8 cellular contexts compared by ENCODE assay signal in the genomic region with DNA sequence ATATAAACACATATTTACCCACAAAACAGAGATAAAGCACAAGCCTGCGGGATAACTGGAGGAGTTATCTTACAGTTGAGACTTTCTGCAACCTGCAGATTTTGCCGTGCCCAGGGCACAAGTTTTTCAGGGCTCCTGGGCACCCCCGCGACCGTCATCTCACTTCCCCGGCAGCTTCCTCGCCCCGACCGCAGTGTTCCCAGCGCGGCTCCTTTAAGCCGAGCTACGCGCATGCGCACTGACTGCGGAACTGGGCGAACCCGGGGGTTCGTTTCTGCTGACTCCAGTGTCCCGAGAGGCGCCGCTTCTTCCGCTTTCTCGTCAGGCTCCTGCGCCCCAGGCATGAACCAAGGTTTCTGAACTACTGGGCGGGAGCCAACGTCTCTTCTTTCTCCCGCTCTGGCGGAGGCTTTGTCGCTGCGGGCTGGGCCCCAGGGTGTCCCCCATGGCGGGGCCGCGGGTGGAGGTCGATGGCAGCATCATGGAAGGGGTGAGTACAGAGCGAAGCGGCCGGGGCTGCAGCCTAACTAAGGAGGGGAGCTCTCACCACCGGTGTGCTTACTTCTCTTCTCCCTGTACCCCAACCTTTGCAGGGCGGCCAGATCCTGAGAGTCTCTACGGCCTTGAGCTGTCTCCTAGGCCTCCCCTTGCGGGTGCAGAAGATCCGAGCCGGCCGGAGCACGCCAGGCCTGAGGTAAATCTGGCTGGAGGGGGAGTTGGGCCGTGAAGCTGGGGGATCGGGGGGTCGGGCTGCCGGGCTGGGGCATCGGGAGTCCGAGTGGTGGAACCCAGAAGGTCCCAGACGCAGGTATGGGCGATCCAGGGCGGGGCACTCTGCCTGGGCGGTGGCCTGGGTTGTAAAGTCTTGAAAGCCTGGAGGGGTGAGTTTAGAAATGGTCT.
DNase-seq lines count a peak whose midpoint lies in the region; ATAC-seq lines count a peak whose summit lies in the region.

Gene RTCA (plus strand): TSS at position 286 of the 900 bp plus-strand sequence. CDS start 160 bp downstream, at position 446.

- peak; percentile 96 for DNase-seq in AG08396 (ENCODE audit: low spot score)
- DNase-seq in NCI-H446 (lab: John Stamatoyannopoulos, UW) = peak; percentile 91 to 98
- peak; percentile 93 for DNase-seq in cerebellar cortex (ENCODE audit: low spot score)
- DNase-seq in islet precursor cell = peak; percentile 95
- DNase-seq in stimulated activated CD4-positive, alpha-beta T cell treated with anti-CD3 and anti-CD28 coated beads, Interleukin-12 subunit alpha, Interleukin-12 subunit beta, amount 100 ng/mL, for 48 hours (ENCODE audit: low read depth in 2 of 3, low spot score in 1 of 3) = peak; percentile 88 to 95 (median 92)

- ATAC-seq in GM19025 (IDR thresholded peaks at IDR 0.05; ENCODE audit: low read depth, unreplicated experiment) (peak; percentile 98), HG03342 (IDR thresholded peaks at IDR 0.05; ENCODE audit: unreplicated experiment) (peak; percentile 95)
- ATAC-seq in activated CD4-positive, CD25-positive, alpha-beta regulatory T cell treated with anti-CD3 and anti-CD28 coated beads, Interleukin-2, amount 50 U/mL, for 24 hours = peak; percentile 97

Comparison
In these comparisons a context has a peak if more than half of its experiments do, and no peak if none do; other contexts are left out.
1. Peak in every context shown above with its lines: DNase-seq and ATAC-seq.